1 cellular context compared by ENCODE assay signal in the genomic region with DNA sequence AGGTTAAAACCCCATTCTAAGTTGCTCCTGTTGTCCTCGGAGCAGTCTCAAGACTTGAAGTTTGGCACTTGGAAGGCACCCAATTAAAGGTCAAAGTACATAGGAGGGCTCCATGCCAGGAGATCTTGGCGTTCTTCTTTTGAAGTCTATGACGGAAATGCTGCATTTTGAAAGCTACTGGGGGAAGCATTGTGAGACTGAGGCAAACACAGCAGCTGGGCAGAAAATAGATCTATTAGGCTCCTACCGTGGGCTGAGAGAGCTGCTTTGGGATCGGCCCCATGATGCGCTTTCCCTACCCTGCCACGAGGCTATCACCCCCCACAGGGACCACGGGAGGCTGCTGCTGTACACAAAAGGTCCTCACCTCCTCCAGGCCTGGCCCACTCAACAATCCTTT.
TF ChIP-seq lines count a peak whose summit lies in the region.

No MANE protein-coding gene starts in this region.

TF ChIP-seq in HepG2, 621 proteins besides CTCF, POLR2A, EP300 and RAD21 (continued from another document):
- no peak for TF ChIP-seq NFIB (CRISPR knock-in tag; IDR thresholded peaks at IDR 0.05; ENCODE audit: borderline replicate concordance)
- TF ChIP-seq, protein P1, sequence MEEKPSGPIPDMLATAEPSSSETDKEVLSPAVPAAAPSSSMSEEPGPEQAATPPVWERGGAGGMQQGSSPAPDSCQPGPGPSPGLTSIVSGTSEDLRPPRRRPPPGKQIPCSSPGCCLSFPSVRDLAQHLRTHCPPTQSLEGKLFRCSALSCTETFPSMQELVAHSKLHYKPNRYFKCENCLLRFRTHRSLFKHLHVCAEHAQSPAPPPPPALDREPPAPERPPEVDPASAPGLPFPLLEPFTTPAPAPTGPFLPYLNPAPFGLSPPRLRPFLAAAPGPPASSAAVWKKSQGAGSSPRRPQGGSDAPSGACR (CRISPR knock-in tag; IDR thresholded peaks at IDR 0.05), result no peak
- no peak for TF ChIP-seq NFE2L2 (IDR thresholded peaks at IDR 0.05; ENCODE audit: low read length)
- TF ChIP-seq, protein P2, sequence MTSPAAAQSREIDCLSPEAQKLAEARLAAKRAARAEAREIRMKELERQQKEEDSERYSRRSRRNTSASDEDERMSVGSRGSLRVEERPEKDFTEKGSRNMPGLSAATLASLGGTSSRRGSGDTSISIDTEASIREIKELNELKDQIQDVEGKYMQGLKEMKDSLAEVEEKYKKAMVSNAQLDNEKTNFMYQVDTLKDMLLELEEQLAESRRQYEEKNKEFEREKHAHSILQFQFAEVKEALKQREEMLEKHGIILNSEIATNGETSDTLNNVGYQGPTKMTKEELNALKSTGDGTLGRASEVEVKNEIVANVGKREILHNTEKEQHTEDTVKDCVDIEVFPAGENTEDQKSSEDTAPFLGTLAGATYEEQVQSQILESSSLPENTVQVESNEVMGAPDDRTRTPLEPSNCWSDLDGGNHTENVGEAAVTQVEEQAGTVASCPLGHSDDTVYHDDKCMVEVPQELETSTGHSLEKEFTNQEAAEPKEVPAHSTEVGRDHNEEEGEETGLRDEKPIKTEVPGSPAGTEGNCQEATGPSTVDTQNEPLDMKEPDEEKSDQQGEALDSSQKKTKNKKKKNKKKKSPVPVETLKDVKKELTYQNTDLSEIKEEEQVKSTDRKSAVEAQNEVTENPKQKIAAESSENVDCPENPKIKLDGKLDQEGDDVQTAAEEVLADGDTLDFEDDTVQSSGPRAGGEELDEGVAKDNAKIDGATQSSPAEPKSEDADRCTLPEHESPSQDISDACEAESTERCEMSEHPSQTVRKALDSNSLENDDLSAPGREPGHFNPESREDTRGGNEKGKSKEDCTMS (CRISPR knock-in tag; conservative IDR thresholded peaks at IDR 0.05), result no peak
- TF ChIP-seq RBM22 (optimal IDR thresholded peaks at IDR 0.05; ENCODE audit: low read length), result no peak
- no peak for TF ChIP-seq NR1H2 (CRISPR knock-in tag; IDR thresholded peaks at IDR 0.05; ENCODE audit: borderline replicate concordance, low read depth)
- no peak for TF ChIP-seq ZNF30 (CRISPR knock-in tag; IDR thresholded peaks at IDR 0.05)
- no peak for TF ChIP-seq ZNF20 (CRISPR knock-in tag; IDR thresholded peaks at IDR 0.05)
- TF ChIP-seq, protein P3, sequence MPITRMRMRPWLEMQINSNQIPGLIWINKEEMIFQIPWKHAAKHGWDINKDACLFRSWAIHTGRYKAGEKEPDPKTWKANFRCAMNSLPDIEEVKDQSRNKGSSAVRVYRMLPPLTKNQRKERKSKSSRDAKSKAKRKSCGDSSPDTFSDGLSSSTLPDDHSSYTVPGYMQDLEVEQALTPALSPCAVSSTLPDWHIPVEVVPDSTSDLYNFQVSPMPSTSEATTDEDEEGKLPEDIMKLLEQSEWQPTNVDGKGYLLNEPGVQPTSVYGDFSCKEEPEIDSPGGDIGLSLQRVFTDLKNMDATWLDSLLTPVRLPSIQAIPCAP (CRISPR knock-in tag; IDR thresholded peaks at IDR 0.05; ENCODE audit: low read depth), result no peak
- no peak for TF ChIP-seq ERF (CRISPR knock-in tag; IDR thresholded peaks at IDR 0.05)
